ENCODE assay signal across 11 cellular contexts in genomic region chr3:146470424-146470990, GRCh38. TPM values are rescaled to one million over a fixed set of nuclear protein-coding genes. Genes with fewer than 3 reads are reported as not detected.
DNase-seq lines count a peak whose midpoint lies in the region; ATAC-seq and TF ChIP-seq lines count a peak whose summit lies in the region.
"Had no signal": no experiment of that assay in that cellular context is flagged by ENCODE, and none has a peak within 500 bp of the region (broad histone marks: within the 10 kb centered on the region; RNA-seq: fewer than 3 reads in every experiment).

No MANE protein-coding gene starts in this region.

- no peaks in the 10 kb centered on the region for H3K79me2 ChIP-seq in PC-3 (ENCODE audit: low read length)

- peak overlapping the region; percentile 84; the same call in 1 of the 2 replicates for H3K9ac ChIP-seq in PC-3 (ENCODE audit: low read length)

- H3K9me3 Mint-ChIP-seq in CD8-positive, alpha-beta T cell = no peaks in the 10 kb centered on the region
- no peaks in the 10 kb centered on the region for H3K9me3 Mint-ChIP-seq in immature natural killer cell
- H3K9me3 Mint-ChIP-seq: neural crest cell had no signal

- H4K20me1 ChIP-seq in PC-3 (ENCODE audit: low read length) = no peaks in the 10 kb centered on the region

- H3F3A ChIP-seq in PC-3 (ENCODE audit: low read length, unreplicated experiment) = no peaks in the 10 kb centered on the region

- peak overlapping the region; percentile 60 for H3K4me3 Mint-ChIP-seq in CD8-positive, alpha-beta T cell
- H3K4me3 Mint-ChIP-seq in immature natural killer cell = peak overlapping the region; percentile 75 to 83 (median 76)
- H3K4me3 Mint-ChIP-seq: neural crest cell had no signal

- no peak for TF ChIP-seq CTCF in CD8-positive, alpha-beta T cell (IDR thresholded peaks at IDR 0.05)
- no peak for TF ChIP-seq CTCF in PC-3 (conservative IDR thresholded peaks at IDR 0.05; ENCODE audit: low read depth, low read length)

- H3K27me3 Mint-ChIP-seq in CD8-positive, alpha-beta T cell (ENCODE audit: low read depth) = peaks cover 9% of the 10 kb centered on the region
- H3K27me3 Mint-ChIP-seq in immature natural killer cell (ENCODE audit: low read depth in 3 of 3) = peaks cover 1 to 12% (median 2%) of the 10 kb centered on the region in 3 donors

- intact Hi-C loops in CD8-positive, alpha-beta T cell (cut with DNase I, micrococcal nuclease) = no loop called here
- intact Hi-C loops in PC-3 (cut with micrococcal nuclease) = no loop called here

- DNase-seq in NCI-H1436 (lab: John Stamatoyannopoulos, UW) (peak; percentile 7), NCI-H1436 treated with DMSO at 0.1 percent for 48 hours (lab: John Stamatoyannopoulos, UW) (no peak), PC-3 (no peak), immature natural killer cell (no peak), NCI-H1930 (lab: John Stamatoyannopoulos, UW) (no peak)
- DNase-seq in CD8-positive, alpha-beta T cell = no peak

- H3K36me3 ChIP-seq in CD8-positive, alpha-beta T cell (ENCODE audit: insufficient read depth, low read length) = no peaks in the 10 kb centered on the region
- no peaks in the 10 kb centered on the region for H3K36me3 ChIP-seq in PC-3 (ENCODE audit: low read depth, low read length)
- H3K36me3 ChIP-seq: cardiac muscle cell had no signal

- H3K27ac ChIP-seq in CD8-positive, alpha-beta T cell (ENCODE audit: low read depth, low read length) = no peak overlapping the region
- H3K27ac ChIP-seq in PC-3 (ENCODE audit: low read length) = peak overlapping the region; percentile 93
- H3K27ac ChIP-seq: cardiac muscle cell had no signal

- peak overlapping the region; percentile 54; the same call in 1 of the 2 replicates for H2AFZ ChIP-seq in PC-3 (ENCODE audit: low read length)

- no peaks in the 10 kb centered on the region for H3K36me3 Mint-ChIP-seq in CD8-positive, alpha-beta T cell
- H3K36me3 Mint-ChIP-seq in immature natural killer cell = no peaks in the 10 kb centered on the region

- POLR2A ChIA-PET in CD8-positive, alpha-beta T cell (lab: Charles Lee) = interaction anchor here (0.6 to 1.5 kb wide), 2 partner anchors 19 to 28 kb away, joined by 3 to 5 read pairs; no protein-coding TSS in a partner anchor
- POLR2A ChIA-PET in PC-3 (lab: Charles Lee; ENCODE audit: unreplicated experiment) = interaction anchor here (0.7 kb wide), 2 partner anchors 22 to 100 kb away, joined by 3 read pairs; no protein-coding TSS in a partner anchor

- CTCF ChIA-PET in CD8-positive, alpha-beta T cell (lab: Charles Lee) = no interaction called here
- CTCF ChIA-PET in PC-3 (lab: Charles Lee) = no interaction called here

- no peaks in the 10 kb centered on the region for H3K9me3 ChIP-seq in CD8-positive, alpha-beta T cell (ENCODE audit: low read length)
- H3K9me3 ChIP-seq in PC-3 (ENCODE audit: low read length) = no peaks in the 10 kb centered on the region
- H3K9me3 ChIP-seq: testis had no signal

- no TSS peak for BruUV-seq in PC-3 (replicated peaks; lab: Mats Ljungman, UMichigan)

- ATAC-seq in CD8-positive, alpha-beta T cell = no peak
- ATAC-seq in PC-3 = no peak
- ATAC-seq in HG03095 (IDR thresholded peaks at IDR 0.05; ENCODE audit: unreplicated experiment) = no peak
- ATAC-seq in HG02759 (IDR thresholded peaks at IDR 0.05; ENCODE audit: unreplicated experiment) = no peak

- peak overlapping the region; percentile 61 for H3K27ac Mint-ChIP-seq in CD8-positive, alpha-beta T cell
- no peak overlapping the region for H3K27ac Mint-ChIP-seq in immature natural killer cell

- H3K9me2 ChIP-seq in PC-3 (replicated peaks; ENCODE audit: low read length) = no peaks in the 10 kb centered on the region

- no peak overlapping the region for H3K4me3 ChIP-seq in CD8-positive, alpha-beta T cell (ENCODE audit: low read depth, low read length)
- H3K4me3 ChIP-seq in PC-3 (ENCODE audit: low read length) = peak overlapping the region; percentile 61

- H3K4me1 ChIP-seq in CD8-positive, alpha-beta T cell (ENCODE audit: insufficient read depth, low read length) = peaks cover 7% of the 10 kb centered on the region
- H3K4me1 ChIP-seq in PC-3 (ENCODE audit: insufficient read depth, low read length) = peaks cover 43% of the 10 kb centered on the region

- H3K27me3 ChIP-seq in CD8-positive, alpha-beta T cell (ENCODE audit: insufficient read depth, low read length) = no peaks in the 10 kb centered on the region
- no peaks in the 10 kb centered on the region for H3K27me3 ChIP-seq in PC-3 (ENCODE audit: low read length)
- H3K27me3 ChIP-seq: cardiac muscle cell, testis had no signal

- H3K4me2 ChIP-seq in PC-3 (ENCODE audit: low read length) = peak overlapping the region; percentile 79

- peaks cover 12% of the 10 kb centered on the region for H3K4me1 Mint-ChIP-seq in CD8-positive, alpha-beta T cell (ENCODE audit: low read depth)
- peaks cover 6 to 13% of the 10 kb centered on the region in 2 donors for H3K4me1 Mint-ChIP-seq in immature natural killer cell
- H3K4me1 Mint-ChIP-seq: neural crest cell had no signal

RNA-seq across cellular contexts. Expression of gene PLSCR2, which starts 1.1 kb away (rescaled TPM):
- not detected for total RNA-seq in CD8-positive, alpha-beta T cell
- total RNA-seq in PC-3 (2014; rRNA removed) = 0.86 TPM in 1 of 2 replicates, not detected in the other
- polyA plus RNA-seq in immature natural killer cell = not detected
- total RNA-seq: cardiac muscle cell, neural crest cell had no signal
- polyA plus RNA-seq: cardiac muscle cell had no signal
